Comparison of ENCODE assay signal across 10 cellular contexts in genomic region chr3:132657869-132658747, GRCh38. TPM values are rescaled to one million over a fixed set of nuclear protein-coding genes. Genes with fewer than 3 reads are reported as not detected.
DNase-seq lines count a peak whose midpoint lies in the region.
"Had no signal": no experiment of that assay in that cellular context is flagged by ENCODE, and none has a peak within 500 bp of the region (broad histone marks: within the 10 kb centered on the region; RNA-seq: fewer than 3 reads in every experiment).

No MANE protein-coding gene starts in this region.

- no peaks in the 10 kb centered on the region for H3K27me3 Mint-ChIP-seq in T-helper 2 cell treated with Interferon-gamma antibody and Interleukin-4, amounts not matched to agents 5 μg/mL and 100 μg/mL, for 36 hours (ENCODE audit: low read depth)

- H3K27ac ChIP-seq in SJCRH30: no peak overlapping the region

- peaks cover 5% of the 10 kb centered on the region for H3K36me3 Mint-ChIP-seq in T-helper 2 cell treated with Interferon-gamma antibody and Interleukin-4, amounts not matched to agents 5 μg/mL and 100 μg/mL, for 36 hours (ENCODE audit: low read depth)

- DNase-seq in T-helper 2 cell treated with Interferon-gamma antibody and Interleukin-4, amounts not matched to agents 5 μg/mL and 100 μg/mL, for 36 hours (ENCODE audit: low spot score): no peak
- DNase-seq in T-helper 2 cell (no peak), SJCRH30 (no peak), fibroblast of peridontal ligament (ENCODE audit: extremely low read depth) (peak; percentile 31), GOT3 (lab: John Stamatoyannopoulos, UW) (no peak), COLO668 (lab: John Stamatoyannopoulos, UW; ENCODE audit: unreplicated experiment) (no peak), medulla oblongata (ENCODE audit: extremely low spot score) (no peak)
- DNase-seq: OCI-M1, transverse colon had no signal

- peak overlapping the region; percentile 94 for H3K4me2 ChIP-seq in skeletal muscle satellite cell (ENCODE audit: low read length)

- no peaks in the 10 kb centered on the region for H3K9me3 ChIP-seq in SJCRH30 (replicated peaks)
- H3K9me3 ChIP-seq in skeletal muscle satellite cell (replicated peaks; ENCODE audit: low read length): no peaks in the 10 kb centered on the region
- H3K9me3 ChIP-seq: transverse colon had no signal

- H3K4me3 Mint-ChIP-seq in T-helper 2 cell treated with Interferon-gamma antibody and Interleukin-4, amounts not matched to agents 5 μg/mL and 100 μg/mL, for 36 hours: peak overlapping the region; percentile 96

- H3K4me3 ChIP-seq in SJCRH30 (peak overlapping the region; percentile 99), skeletal muscle satellite cell (ENCODE audit: low read length) (peak overlapping the region; percentile 88)

- no peaks in the 10 kb centered on the region; the same call in 1 of the 2 replicates for H3K36me3 ChIP-seq in SJCRH30
- no peaks in the 10 kb centered on the region for H3K36me3 ChIP-seq in skeletal muscle satellite cell (ENCODE audit: insufficient read depth, low read length)
- H3K36me3 ChIP-seq: transverse colon had no signal

- H3K27me3 ChIP-seq in SJCRH30 (no peaks in the 10 kb centered on the region), skeletal muscle satellite cell (ENCODE audit: control insufficient read depth, insufficient read depth, low read length) (no peaks in the 10 kb centered on the region)
- H3K27me3 ChIP-seq: transverse colon had no signal

- H3K4me1 ChIP-seq in SJCRH30 (peaks cover 3% of the 10 kb centered on the region; the same call in 1 of the 2 replicates), skeletal muscle satellite cell (ENCODE audit: control insufficient read depth, insufficient read depth, low read length) (peaks cover 25% of the 10 kb centered on the region)

- peaks cover 33% of the 10 kb centered on the region for H3K4me1 Mint-ChIP-seq in T-helper 2 cell treated with Interferon-gamma antibody and Interleukin-4, amounts not matched to agents 5 μg/mL and 100 μg/mL, for 36 hours (ENCODE audit: low read depth)

- no peaks in the 10 kb centered on the region for H3K9me3 Mint-ChIP-seq in T-helper 2 cell treated with Interferon-gamma antibody and Interleukin-4, amounts not matched to agents 5 μg/mL and 100 μg/mL, for 36 hours

- H3K9ac ChIP-seq in skeletal muscle satellite cell (ENCODE audit: low read depth, low read length): peak overlapping the region; percentile 90

- no peak overlapping the region for H3K27ac Mint-ChIP-seq in T-helper 2 cell treated with Interferon-gamma antibody and Interleukin-4, amounts not matched to agents 5 μg/mL and 100 μg/mL, for 36 hours

RNA-seq across cellular contexts. Expression of gene ACAD11, which starts 1.5 kb away (rescaled TPM):
- total RNA-seq in SJCRH30 (2014; rRNA removed; shearing (Covaris generic)): 18.5 and 21.7 TPM in 2 replicates
- total RNA-seq in skeletal muscle satellite cell (2012; rRNA removed): 24.2 and 29.7 TPM in 2 replicates

RNA-seq across cellular contexts. Expression of gene UBA5, which starts 2.0 kb away (rescaled TPM):
- total RNA-seq in SJCRH30 (2014; rRNA removed; shearing (Covaris generic)): 46.4 and 52.6 TPM in 2 replicates
- total RNA-seq in skeletal muscle satellite cell (2012; rRNA removed): 38.8 and 43.9 TPM in 2 replicates
